In genomic region chr17:76104896-76105231, GRCh38 we compare ENCODE assay signal across 15 cellular contexts. TPM values are rescaled to one million over a fixed set of nuclear protein-coding genes. Genes with fewer than 3 reads are reported as not detected.
A peak's percentile ranks its signal among the peaks of the same experiment; 100 is the strongest.
DNase-seq lines count a peak whose midpoint lies in the region; ATAC-seq and TF ChIP-seq lines count a peak whose summit lies in the region.
"Had no signal": no experiment of that assay in that cellular context is flagged by ENCODE, and none has a peak within 500 bp of the region (broad histone marks: within the 10 kb centered on the region; RNA-seq: fewer than 3 reads in every experiment).

No MANE protein-coding gene starts in this region.

- no peak overlapping the region for H3K27ac ChIP-seq in OCI-LY3 (ENCODE audit: low read length)

- no peak for ATAC-seq in stimulated activated memory B cell treated with anti-CD40 and anti-IgM and Interleukin-4, amounts not matched to agents 10 μg/mL and 1 μg/mL and 100 μg/mL, for 72 hours
- no peak for ATAC-seq in HG03045 (IDR thresholded peaks at IDR 0.05; ENCODE audit: unreplicated experiment)
- ATAC-seq in GM19023 (IDR thresholded peaks at IDR 0.05; ENCODE audit: unreplicated experiment), result no peak

- DNase-seq in activated naive CD4-positive, alpha-beta T cell treated with anti-CD3 and anti-CD28 coated beads for 36 hours, result no peak
- no peak for DNase-seq in activated naive CD4-positive, alpha-beta T cell (lab: John Stamatoyannopoulos, UW)
- no peak for DNase-seq in hepatic stellate cell (ENCODE audit: low spot score)
- DNase-seq: foreskin melanocyte, mesendoderm, NCI-H1092 had no signal

- peak overlapping the region; percentile 90; the same call in 1 of the 2 replicates for H3K4me2 ChIP-seq in OCI-LY3 (ENCODE audit: low read length)

- no peak overlapping the region for H3K9ac ChIP-seq in OCI-LY3 (ENCODE audit: low read length)

- H3K27me3 Mint-ChIP-seq in activated naive CD4-positive, alpha-beta T cell treated with anti-CD3 and anti-CD28 coated beads for 36 hours (ENCODE audit: low read depth), result no peaks in the 10 kb centered on the region
- peaks cover 10% of the 10 kb centered on the region for H3K27me3 Mint-ChIP-seq in dendritic cell treated with granulocyte-macrophage colony-stimulating factor and Interleukin-4, amounts not matched to agents 40 ng/mL and 50 ng/mL, for 4 days
- H3K27me3 Mint-ChIP-seq in stimulated activated memory B cell treated with anti-CD40 and anti-IgM and Interleukin-4, amounts not matched to agents 10 μg/mL and 1 μg/mL and 100 μg/mL, for 72 hours, result no peaks in the 10 kb centered on the region

- peak overlapping the region; percentile 94 for H3K4me3 Mint-ChIP-seq in activated naive CD4-positive, alpha-beta T cell treated with anti-CD3 and anti-CD28 coated beads for 36 hours
- peak overlapping the region; percentile 46 for H3K4me3 Mint-ChIP-seq in dendritic cell treated with granulocyte-macrophage colony-stimulating factor and Interleukin-4, amounts not matched to agents 40 ng/mL and 50 ng/mL, for 4 days
- H3K4me3 Mint-ChIP-seq in stimulated activated memory B cell treated with anti-CD40 and anti-IgM and Interleukin-4, amounts not matched to agents 10 μg/mL and 1 μg/mL and 100 μg/mL, for 72 hours, result peak overlapping the region; percentile 62

- H3K9me3 Mint-ChIP-seq in activated naive CD4-positive, alpha-beta T cell treated with anti-CD3 and anti-CD28 coated beads for 36 hours, result no peaks in the 10 kb centered on the region
- H3K9me3 Mint-ChIP-seq in dendritic cell treated with granulocyte-macrophage colony-stimulating factor and Interleukin-4, amounts not matched to agents 40 ng/mL and 50 ng/mL, for 4 days, result no peaks in the 10 kb centered on the region
- no peaks in the 10 kb centered on the region for H3K9me3 Mint-ChIP-seq in stimulated activated memory B cell treated with anti-CD40 and anti-IgM and Interleukin-4, amounts not matched to agents 10 μg/mL and 1 μg/mL and 100 μg/mL, for 72 hours

- no peaks in the 10 kb centered on the region for H4K20me1 ChIP-seq in OCI-LY3 (ENCODE audit: insufficient read depth, low read length)

- peaks cover 18% of the 10 kb centered on the region for H3K4me1 Mint-ChIP-seq in activated naive CD4-positive, alpha-beta T cell treated with anti-CD3 and anti-CD28 coated beads for 36 hours (ENCODE audit: low read depth)
- peaks cover 31% of the 10 kb centered on the region for H3K4me1 Mint-ChIP-seq in dendritic cell treated with granulocyte-macrophage colony-stimulating factor and Interleukin-4, amounts not matched to agents 40 ng/mL and 50 ng/mL, for 4 days (ENCODE audit: low read depth)
- H3K4me1 Mint-ChIP-seq in stimulated activated memory B cell treated with anti-CD40 and anti-IgM and Interleukin-4, amounts not matched to agents 10 μg/mL and 1 μg/mL and 100 μg/mL, for 72 hours, result peaks cover 18% of the 10 kb centered on the region

- peaks cover 9% of the 10 kb centered on the region for H3K36me3 ChIP-seq in OCI-LY3 (replicated peaks; ENCODE audit: low read depth, low read length)
- H3K36me3 ChIP-seq: breast epithelium had no signal

- no peaks in the 10 kb centered on the region for H3K9me3 ChIP-seq in OCI-LY3 (ENCODE audit: insufficient read depth, low read length)
- H3K9me3 ChIP-seq: breast epithelium, thoracic aorta had no signal

- no peak for TF ChIP-seq CTCF in OCI-LY3 (IDR thresholded peaks at IDR 0.05; ENCODE audit: low read depth, low read length)

- H3K79me2 ChIP-seq in OCI-LY3 (ENCODE audit: low read length), result peaks cover 10% of the 10 kb centered on the region

- intact Hi-C loops in activated naive CD4-positive, alpha-beta T cell treated with anti-CD3 and anti-CD28 coated beads for 36 hours (cut with micrococcal nuclease), result loop anchor here (10.0 kb wide), 1 partner anchor 280 kb away; the partner anchor contains the start of gene SPHK1
- intact Hi-C loops in dendritic cell treated with granulocyte-macrophage colony-stimulating factor and Interleukin-4, amounts not matched to agents 40 ng/mL and 50 ng/mL, for 4 days (cut with micrococcal nuclease), result no loop called here

- no peaks in the 10 kb centered on the region for H3K27me3 ChIP-seq in OCI-LY3 (ENCODE audit: low read depth, low read length)
- H3K27me3 ChIP-seq: breast epithelium had no signal

- peaks cover 10% of the 10 kb centered on the region for H3K4me1 ChIP-seq in OCI-LY3 (ENCODE audit: low read length)

- no peak overlapping the region for H2AFZ ChIP-seq in OCI-LY3 (ENCODE audit: low read depth, low read length)

- H3K36me3 Mint-ChIP-seq in activated naive CD4-positive, alpha-beta T cell treated with anti-CD3 and anti-CD28 coated beads for 36 hours (ENCODE audit: low read depth), result peaks cover 9% of the 10 kb centered on the region
- H3K36me3 Mint-ChIP-seq in dendritic cell treated with granulocyte-macrophage colony-stimulating factor and Interleukin-4, amounts not matched to agents 40 ng/mL and 50 ng/mL, for 4 days (ENCODE audit: low read depth), result peaks cover 34% of the 10 kb centered on the region
- H3K36me3 Mint-ChIP-seq in stimulated activated memory B cell treated with anti-CD40 and anti-IgM and Interleukin-4, amounts not matched to agents 10 μg/mL and 1 μg/mL and 100 μg/mL, for 72 hours, result peaks cover 14% of the 10 kb centered on the region

- CTCF ChIA-PET in activated naive CD4-positive, alpha-beta T cell treated with anti-CD3 and anti-CD28 coated beads for 36 hours (lab: Charles Lee), result interaction anchor here (0.7 to 1.0 kb wide), 4 partner anchors 16 to 226 kb away, joined by 3 to 4 read pairs (median 3); no protein-coding TSS in a partner anchor

- H3K4me3 ChIP-seq in OCI-LY3 (ENCODE audit: low read length), result no peak overlapping the region

- H3K27ac Mint-ChIP-seq in activated naive CD4-positive, alpha-beta T cell treated with anti-CD3 and anti-CD28 coated beads for 36 hours, result peak overlapping the region; percentile 39
- peak overlapping the region; percentile 90 for H3K27ac Mint-ChIP-seq in dendritic cell treated with granulocyte-macrophage colony-stimulating factor and Interleukin-4, amounts not matched to agents 40 ng/mL and 50 ng/mL, for 4 days
- H3K27ac Mint-ChIP-seq in stimulated activated memory B cell treated with anti-CD40 and anti-IgM and Interleukin-4, amounts not matched to agents 10 μg/mL and 1 μg/mL and 100 μg/mL, for 72 hours, result peak overlapping the region; percentile 91

RNA-seq across cellular contexts. Expression of gene EXOC7, which starts 1.3 kb away (rescaled TPM):
- 10 to 100 TPM; 43.5 to 46.6 TPM for total RNA-seq in activated naive CD4-positive, alpha-beta T cell treated with anti-CD3 and anti-CD28 coated beads for 36 hours

RNA-seq across cellular contexts. Expression of gene ZACN, which starts 25.9 kb away (rescaled TPM):
- total RNA-seq in activated naive CD4-positive, alpha-beta T cell treated with anti-CD3 and anti-CD28 coated beads for 36 hours, result 1 to 10 TPM; 6.4 to 6.5 TPM
- total RNA-seq: breast epithelium, posterior vena cava, thoracic aorta had no signal

RNA-seq across cellular contexts. Expression of gene GALR2, which starts 30.3 kb away (rescaled TPM):
- total RNA-seq in activated naive CD4-positive, alpha-beta T cell treated with anti-CD3 and anti-CD28 coated beads for 36 hours, result 1 to 10 TPM; 3.3 to 3.6 TPM
- total RNA-seq: breast epithelium, posterior vena cava had no signal

RNA-seq across cellular contexts. Expression of gene SRP68, which starts 32.5 kb away (rescaled TPM):
- total RNA-seq in activated naive CD4-positive, alpha-beta T cell treated with anti-CD3 and anti-CD28 coated beads for 36 hours, result 100 to 1,000 TPM; 127 to 131 TPM

RNA-seq across cellular contexts. Expression of gene FOXJ1, which starts 36.2 kb away (rescaled TPM):
- under 1 TPM; 0.60 to 0.84 TPM for total RNA-seq in activated naive CD4-positive, alpha-beta T cell treated with anti-CD3 and anti-CD28 coated beads for 36 hours
- total RNA-seq: OCI-LY7, posterior vena cava, thoracic aorta had no signal

Comparison
In these comparisons a context has a peak if more than half of its experiments do, and no peak if none do; other contexts are left out.
1. H3K27ac Mint-ChIP-seq: peak in every context shown above with its lines; median percentile 91 in stimulated activated memory B cell treated with anti-CD40 and anti-IgM and Interleukin-4, amounts not matched to agents 10 μg/mL and 1 μg/mL and 100 μg/mL, for 72 hours; 90 in dendritic cell treated with granulocyte-macrophage colony-stimulating factor and Interleukin-4, amounts not matched to agents 40 ng/mL and 50 ng/mL, for 4 days; 39 in activated naive CD4-positive, alpha-beta T cell treated with anti-CD3 and anti-CD28 coated beads for 36 hours.